Comparison of ENCODE assay signal across 19 cellular contexts in the genomic region with DNA sequence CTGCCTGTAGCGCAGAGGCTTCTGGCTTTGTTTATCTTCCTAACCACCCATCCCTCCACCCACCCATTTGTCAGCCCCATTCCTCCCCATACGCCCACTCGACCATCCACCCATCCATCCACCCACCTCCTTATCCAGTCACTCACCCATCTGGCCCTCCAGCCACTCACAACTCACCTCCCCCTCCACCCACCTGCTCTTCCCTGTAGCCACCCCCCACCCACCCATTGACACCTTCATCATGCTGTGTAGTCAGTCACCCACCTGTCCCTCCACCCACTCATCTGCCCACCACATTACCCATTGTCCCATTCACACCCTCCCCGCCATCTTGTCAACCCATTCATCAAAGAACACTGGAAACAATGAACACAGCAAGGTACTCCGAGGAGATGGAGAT. TPM values are rescaled to one million over a fixed set of nuclear protein-coding genes. Genes with fewer than 3 reads are reported as not detected.
A peak's percentile ranks its signal among the peaks of the same experiment; 100 is the strongest.
DNase-seq lines count a peak whose midpoint lies in the region; ATAC-seq lines count a peak whose summit lies in the region.
"Had no signal": no experiment of that assay in that cellular context is flagged by ENCODE, and none has a peak within 500 bp of the region (broad histone marks: within the 10 kb centered on the region; RNA-seq: fewer than 3 reads in every experiment).

No MANE protein-coding gene starts in this region.

- intact Hi-C loops in activated T-helper 1 cell treated with anti-CD3 and anti-CD28 coated beads, Interleukin-12 subunit alpha, Interleukin-12 subunit beta, Interleukin-2, Interleukin-4 antibody, amounts not matched to agents 30 ng/mL and 10 ng/mL and 1 ng/mL, durations not matched to agents 14 hours and 24 hours and 36 hours (cut with micrococcal nuclease): no loop called here

- DNase-seq in T-helper 2 cell treated with Interferon-gamma antibody and Interleukin-4, amounts not matched to agents 5 μg/mL and 100 μg/mL, for 36 hours (ENCODE audit: low spot score): peak; percentile 19
- DNase-seq in T-helper 2 cell (no peak), NCI-H2029 (lab: John Stamatoyannopoulos, UW) (no peak)
- peak in 2 of 3 experiments; percentile 55 to 61 for DNase-seq in stimulated activated CD4-positive, alpha-beta T cell treated with anti-CD3 and anti-CD28 coated beads, TNF-alpha, amount 100 ng/mL, for 4 hours (ENCODE audit: low read depth in 3 of 3)
- no peak for DNase-seq in stimulated activated CD4-positive, alpha-beta T cell treated with anti-CD3 and anti-CD28 coated beads, Interleukin-1b, Interleukin-23, amount 100 ng/mL, for 48 hours
- no peak for DNase-seq in activated T-helper 1 cell treated with anti-CD3 and anti-CD28 coated beads, Interleukin-12 subunit alpha, Interleukin-12 subunit beta, Interleukin-2, Interleukin-4 antibody, amounts not matched to agents 30 ng/mL and 10 ng/mL and 1 ng/mL, durations not matched to agents 14 hours and 24 hours and 36 hours (ENCODE audit: low spot score)
- DNase-seq in stimulated activated CD8-positive, alpha-beta memory T cell treated with anti-CD3 and anti-CD28 coated beads, Interleukin-4, amount 100 ng/mL, for 4 hours (ENCODE audit: low read depth in 2 of 2, low spot score in 1 of 2): peak; percentile 21 to 49
- DNase-seq: COR-L47, H9, MG63, NCI-H1092 treated with DMSO at 0.1 percent for 48 hours, NCI-H2081, NCI-H82 had no signal

- no peak overlapping the region for H3K27ac Mint-ChIP-seq in T-helper 2 cell treated with Interferon-gamma antibody and Interleukin-4, amounts not matched to agents 5 μg/mL and 100 μg/mL, for 36 hours
- peak overlapping the region; percentile 70 for H3K27ac Mint-ChIP-seq in activated T-helper 1 cell treated with anti-CD3 and anti-CD28 coated beads, Interleukin-12 subunit alpha, Interleukin-12 subunit beta, Interleukin-2, Interleukin-4 antibody, amounts not matched to agents 30 ng/mL and 10 ng/mL and 1 ng/mL, durations not matched to agents 14 hours and 24 hours and 36 hours
- H3K27ac Mint-ChIP-seq: CD14-positive monocyte, H9 had no signal

- no peaks in the 10 kb centered on the region for H3K9me3 Mint-ChIP-seq in T-helper 2 cell treated with Interferon-gamma antibody and Interleukin-4, amounts not matched to agents 5 μg/mL and 100 μg/mL, for 36 hours
- H3K9me3 Mint-ChIP-seq in activated T-helper 1 cell treated with anti-CD3 and anti-CD28 coated beads, Interleukin-12 subunit alpha, Interleukin-12 subunit beta, Interleukin-2, Interleukin-4 antibody, amounts not matched to agents 30 ng/mL and 10 ng/mL and 1 ng/mL, durations not matched to agents 14 hours and 24 hours and 36 hours: no peaks in the 10 kb centered on the region
- H3K9me3 Mint-ChIP-seq: H9 had no signal

- no peaks in the 10 kb centered on the region for H3K36me3 Mint-ChIP-seq in T-helper 2 cell treated with Interferon-gamma antibody and Interleukin-4, amounts not matched to agents 5 μg/mL and 100 μg/mL, for 36 hours (ENCODE audit: low read depth)
- H3K36me3 Mint-ChIP-seq in activated T-helper 1 cell treated with anti-CD3 and anti-CD28 coated beads, Interleukin-12 subunit alpha, Interleukin-12 subunit beta, Interleukin-2, Interleukin-4 antibody, amounts not matched to agents 30 ng/mL and 10 ng/mL and 1 ng/mL, durations not matched to agents 14 hours and 24 hours and 36 hours (ENCODE audit: low read depth): no peaks in the 10 kb centered on the region

- H3K4me3 Mint-ChIP-seq in T-helper 2 cell treated with Interferon-gamma antibody and Interleukin-4, amounts not matched to agents 5 μg/mL and 100 μg/mL, for 36 hours: no peak overlapping the region
- H3K4me3 Mint-ChIP-seq in activated T-helper 1 cell treated with anti-CD3 and anti-CD28 coated beads, Interleukin-12 subunit alpha, Interleukin-12 subunit beta, Interleukin-2, Interleukin-4 antibody, amounts not matched to agents 30 ng/mL and 10 ng/mL and 1 ng/mL, durations not matched to agents 14 hours and 24 hours and 36 hours: no peak overlapping the region
- H3K4me3 Mint-ChIP-seq: CD14-positive monocyte, H9 had no signal

- peaks cover 10% of the 10 kb centered on the region for H3K27me3 Mint-ChIP-seq in T-helper 2 cell treated with Interferon-gamma antibody and Interleukin-4, amounts not matched to agents 5 μg/mL and 100 μg/mL, for 36 hours (ENCODE audit: low read depth)
- peaks cover 10% of the 10 kb centered on the region for H3K27me3 Mint-ChIP-seq in activated T-helper 1 cell treated with anti-CD3 and anti-CD28 coated beads, Interleukin-12 subunit alpha, Interleukin-12 subunit beta, Interleukin-2, Interleukin-4 antibody, amounts not matched to agents 30 ng/mL and 10 ng/mL and 1 ng/mL, durations not matched to agents 14 hours and 24 hours and 36 hours (ENCODE audit: insufficient read depth)

- ATAC-seq in HG02798 (IDR thresholded peaks at IDR 0.05; ENCODE audit: poor library complexity, unreplicated experiment): no peak
- ATAC-seq: Right ventricle myocardium inferior had no signal

- peaks cover 7% of the 10 kb centered on the region for H3K4me1 Mint-ChIP-seq in T-helper 2 cell treated with Interferon-gamma antibody and Interleukin-4, amounts not matched to agents 5 μg/mL and 100 μg/mL, for 36 hours (ENCODE audit: low read depth)
- peaks cover 9% of the 10 kb centered on the region for H3K4me1 Mint-ChIP-seq in activated T-helper 1 cell treated with anti-CD3 and anti-CD28 coated beads, Interleukin-12 subunit alpha, Interleukin-12 subunit beta, Interleukin-2, Interleukin-4 antibody, amounts not matched to agents 30 ng/mL and 10 ng/mL and 1 ng/mL, durations not matched to agents 14 hours and 24 hours and 36 hours (ENCODE audit: low read depth)

RNA-seq across cellular contexts. Expression of a gene that starts 5.5 kb away (rescaled TPM):
- 1.7 and 2.0 TPM in 2 replicates for total RNA-seq in activated T-helper 1 cell treated with anti-CD3 and anti-CD28 coated beads, Interleukin-12 subunit alpha, Interleukin-12 subunit beta, Interleukin-2, Interleukin-4 antibody, amounts not matched to agents 30 ng/mL and 10 ng/mL and 1 ng/mL, durations not matched to agents 14 hours and 24 hours and 36 hours
- total RNA-seq: H9, HepG2, NCI-H460, Right ventricle myocardium inferior had no signal

RNA-seq across cellular contexts. Expression of a gene that starts 8.9 kb away (rescaled TPM):
- 0.18 and 0.76 TPM in 2 replicates for total RNA-seq in activated T-helper 1 cell treated with anti-CD3 and anti-CD28 coated beads, Interleukin-12 subunit alpha, Interleukin-12 subunit beta, Interleukin-2, Interleukin-4 antibody, amounts not matched to agents 30 ng/mL and 10 ng/mL and 1 ng/mL, durations not matched to agents 14 hours and 24 hours and 36 hours
- total RNA-seq: A673, H9, HepG2, NCI-H460, Right ventricle myocardium inferior had no signal

RNA-seq across cellular contexts. Expression of a gene that starts 15.1 kb away (rescaled TPM):
- 282 and 284 TPM in 2 replicates for total RNA-seq in activated T-helper 1 cell treated with anti-CD3 and anti-CD28 coated beads, Interleukin-12 subunit alpha, Interleukin-12 subunit beta, Interleukin-2, Interleukin-4 antibody, amounts not matched to agents 30 ng/mL and 10 ng/mL and 1 ng/mL, durations not matched to agents 14 hours and 24 hours and 36 hours

RNA-seq across cellular contexts. Expression of a gene that starts 15.4 kb away (rescaled TPM):
- total RNA-seq in activated T-helper 1 cell treated with anti-CD3 and anti-CD28 coated beads, Interleukin-12 subunit alpha, Interleukin-12 subunit beta, Interleukin-2, Interleukin-4 antibody, amounts not matched to agents 30 ng/mL and 10 ng/mL and 1 ng/mL, durations not matched to agents 14 hours and 24 hours and 36 hours: 69.0 and 70.7 TPM in 2 replicates

RNA-seq across cellular contexts. Expression of a gene that starts 31.6 kb away (rescaled TPM):
- 0.34 TPM in 1 of 2 replicates, not detected in the other for total RNA-seq in activated T-helper 1 cell treated with anti-CD3 and anti-CD28 coated beads, Interleukin-12 subunit alpha, Interleukin-12 subunit beta, Interleukin-2, Interleukin-4 antibody, amounts not matched to agents 30 ng/mL and 10 ng/mL and 1 ng/mL, durations not matched to agents 14 hours and 24 hours and 36 hours
- total RNA-seq: HepG2, NCI-H460 had no signal

Comparison
In these comparisons a context has a peak if more than half of its experiments do, and no peak if none do; other contexts are left out.
1. DNase-seq: peak in T-helper 2 cell treated with Interferon-gamma antibody and Interleukin-4, amounts not matched to agents 5 μg/mL and 100 μg/mL, for 36 hours (single experiment), stimulated activated CD4-positive, alpha-beta T cell treated with anti-CD3 and anti-CD28 coated beads, TNF-alpha, amount 100 ng/mL, for 4 hours (2 of 3) and stimulated activated CD8-positive, alpha-beta memory T cell treated with anti-CD3 and anti-CD28 coated beads, Interleukin-4, amount 100 ng/mL, for 4 hours (2 of 2); none in T-helper 2 cell (0 of 5), stimulated activated CD4-positive, alpha-beta T cell treated with anti-CD3 and anti-CD28 coated beads, Interleukin-1b, Interleukin-23, amount 100 ng/mL, for 48 hours (single experiment), activated T-helper 1 cell treated with anti-CD3 and anti-CD28 coated beads, Interleukin-12 subunit alpha, Interleukin-12 subunit beta, Interleukin-2, Interleukin-4 antibody, amounts not matched to agents 30 ng/mL and 10 ng/mL and 1 ng/mL, durations not matched to agents 14 hours and 24 hours and 36 hours (single experiment) and NCI-H2029 (single experiment).